ENCODE assay signal across 30 cellular contexts in genomic region chr12:117158911-117159310, GRCh38. TPM values are rescaled to one million over a fixed set of nuclear protein-coding genes. Genes with fewer than 3 reads are reported as not detected.
DNase-seq lines count a peak whose midpoint lies in the region; ATAC-seq, FAIRE-seq and TF ChIP-seq lines count a peak whose summit lies in the region.
"Had no signal": no experiment of that assay in that cellular context is flagged by ENCODE, and none has a peak within 500 bp of the region (broad histone marks: within the 10 kb centered on the region; RNA-seq: fewer than 3 reads in every experiment).

No MANE protein-coding gene starts in this region.

- POLR2A ChIA-PET in PC-3 (lab: Charles Lee; ENCODE audit: unreplicated experiment) = no interaction called here
- POLR2A ChIA-PET in WTC11 (lab: Charles Lee) = no interaction called here

- no peak overlapping the region for H3K27ac ChIP-seq in CD4-positive, CD25-positive, alpha-beta regulatory T cell (ENCODE audit: insufficient read depth, low read length, poor library complexity, severe bottlenecking)
- no peak overlapping the region for H3K27ac ChIP-seq in PC-3 (ENCODE audit: low read length)
- H3K27ac ChIP-seq in body of pancreas = peak overlapping the region in 1 of 4 donors; percentile 13
- H3K27ac ChIP-seq: BLaER1, GM23248, neural progenitor cell, sigmoid colon had no signal

- H3K9me3 ChIP-seq in CD4-positive, CD25-positive, alpha-beta regulatory T cell (ENCODE audit: control insufficient read depth in 2 of 2, low read length in 2 of 2) = no peaks in the 10 kb centered on the region
- H3K9me3 ChIP-seq in PC-3 (ENCODE audit: low read length) (no peaks in the 10 kb centered on the region), body of pancreas (no peaks in the 10 kb centered on the region)
- H3K9me3 ChIP-seq: BLaER1, sigmoid colon had no signal

- peaks cover 57% of the 10 kb centered on the region for H3K36me3 Mint-ChIP-seq in CD4-positive, CD25-positive, alpha-beta regulatory T cell
- H3K36me3 Mint-ChIP-seq in neural crest cell (ENCODE audit: low read depth) (peaks cover 11% of the 10 kb centered on the region), WTC11 (peaks cover 67% of the 10 kb centered on the region)

- TF ChIP-seq CTCF in PC-3 (conservative IDR thresholded peaks at IDR 0.05; ENCODE audit: low read depth, low read length) (no peak), bronchial epithelial cell (IDR thresholded peaks at IDR 0.05; ENCODE audit: insufficient read depth, low read length, severe bottlenecking) (no peak), neural crest cell (conservative IDR thresholded peaks at IDR 0.05) (no peak), WTC11 (IDR thresholded peaks at IDR 0.05) (no peak), body of pancreas (IDR thresholded peaks at IDR 0.05) (no peak)

- no peaks in the 10 kb centered on the region for H4K20me1 ChIP-seq in PC-3 (ENCODE audit: low read length)

- no peaks in the 10 kb centered on the region for H3F3A ChIP-seq in PC-3 (ENCODE audit: low read length, unreplicated experiment)

- 58 to 69% methylated on average over 5 of the region's 5 CpGs for WGBS in body of pancreas, 2 donors

- no TSS peak for BruUV-seq in PC-3 (replicated peaks; lab: Mats Ljungman, UMichigan)

- H3K9ac ChIP-seq in PC-3 (ENCODE audit: low read length) = no peak overlapping the region
- H3K9ac ChIP-seq: BLaER1, GM23248, neural progenitor cell had no signal

- peak overlapping the region in 2 of 3 donors; percentile 13 to 69 for H3K27ac Mint-ChIP-seq in CD4-positive, CD25-positive, alpha-beta regulatory T cell
- peak overlapping the region; percentile 20 for H3K27ac Mint-ChIP-seq in neural crest cell (ENCODE audit: unreplicated experiment)
- no peak overlapping the region for H3K27ac Mint-ChIP-seq in WTC11
- H3K27ac Mint-ChIP-seq: activated naive CD4-positive, alpha-beta T cell treated with anti-CD3 and anti-CD28 coated beads, Interleukin-2, amount 10 ng/mL, durations not matched to agents 7 days and 5 days; activated T-helper 1 cell treated with anti-CD3 and anti-CD28 coated beads, Interleukin-12 subunit alpha, Interleukin-12 subunit beta, Interleukin-2, Interleukin-4 antibody, amounts not matched to agents 30 ng/mL and 10 ng/mL and 1 ng/mL, durations not matched to agents 14 hours and 24 hours and 36 hours; neural progenitor cell; stimulated activated effector memory CD8-positive, alpha-beta T cell treated with anti-CD3 and anti-CD28 coated beads, Interleukin-12 subunit alpha, Interleukin-12 subunit beta, amount 100 ng/mL, for 72 hours had no signal

- H3K79me2 ChIP-seq in PC-3 (ENCODE audit: low read length) = no peaks in the 10 kb centered on the region

- no peak for TF ChIP-seq POLR2A in body of pancreas (IDR thresholded peaks at IDR 0.05)

- H3K4me3 Mint-ChIP-seq in CD4-positive, CD25-positive, alpha-beta regulatory T cell = no peak overlapping the region
- no peak overlapping the region for H3K4me3 Mint-ChIP-seq in neural crest cell
- no peak overlapping the region for H3K4me3 Mint-ChIP-seq in WTC11
- H3K4me3 Mint-ChIP-seq: activated naive CD4-positive, alpha-beta T cell treated with anti-CD3 and anti-CD28 coated beads, Interleukin-2, amount 10 ng/mL, durations not matched to agents 7 days and 5 days; activated T-helper 1 cell treated with anti-CD3 and anti-CD28 coated beads, Interleukin-12 subunit alpha, Interleukin-12 subunit beta, Interleukin-2, Interleukin-4 antibody, amounts not matched to agents 30 ng/mL and 10 ng/mL and 1 ng/mL, durations not matched to agents 14 hours and 24 hours and 36 hours; neural progenitor cell; stimulated activated effector memory CD8-positive, alpha-beta T cell treated with anti-CD3 and anti-CD28 coated beads, Interleukin-12 subunit alpha, Interleukin-12 subunit beta, amount 100 ng/mL, for 72 hours had no signal

- peaks cover 0 to 10% (median 6%) of the 10 kb centered on the region in 4 donors for H3K4me1 Mint-ChIP-seq in CD4-positive, CD25-positive, alpha-beta regulatory T cell
- H3K4me1 Mint-ChIP-seq in neural crest cell = no peaks in the 10 kb centered on the region
- H3K4me1 Mint-ChIP-seq in WTC11 = peaks cover 3% of the 10 kb centered on the region; the same call in 1 of the 2 replicates

- H3K27me3 ChIP-seq in CD4-positive, CD25-positive, alpha-beta regulatory T cell (ENCODE audit: control insufficient read depth, insufficient read depth, low read length) = no peaks in the 10 kb centered on the region
- no peaks in the 10 kb centered on the region for H3K27me3 ChIP-seq in PC-3 (ENCODE audit: low read length)
- no peaks in the 10 kb centered on the region for H3K27me3 ChIP-seq in bronchial epithelial cell (ENCODE audit: control insufficient read depth, insufficient read depth, low read length)
- H3K27me3 ChIP-seq in body of pancreas = no peaks in the 10 kb centered on the region
- H3K27me3 ChIP-seq: BLaER1, neural progenitor cell, sigmoid colon had no signal

- peaks cover 99% of the 10 kb centered on the region for H3K36me3 ChIP-seq in CD4-positive, CD25-positive, alpha-beta regulatory T cell (ENCODE audit: control insufficient read depth, insufficient read depth, low read length)
- H3K36me3 ChIP-seq in PC-3 (ENCODE audit: low read depth, low read length) (peaks cover 72% of the 10 kb centered on the region), bronchial epithelial cell (ENCODE audit: control insufficient read depth, insufficient read depth, low read length) (peaks cover 15% of the 10 kb centered on the region), body of pancreas (replicated peaks in 1 of 2; ENCODE audit: insufficient read depth in 1 of 2, low read depth in 2 of 2) (peaks cover 0 to 37% of the 10 kb centered on the region in 2 donors)

- DNase-seq in CD4-positive, CD25-positive, alpha-beta regulatory T cell = no peak
- DNase-seq in PC-3 = peak; percentile 14
- peak; percentile 19 for DNase-seq in bronchial epithelial cell (ENCODE audit: low read depth)
- DNase-seq in neural crest cell (ENCODE audit: low read depth, low spot score) = no peak
- no peak for DNase-seq in WTC11 (ENCODE audit: low spot score)
- DNase-seq in body of pancreas = no peak
- DNase-seq: activated CD4-positive, alpha-beta T cell treated with anti-CD3 and anti-CD28 coated beads, Interleukin-2, amount 50 U/mL, for 4 hours; activated CD4-positive, CD25-positive, alpha-beta regulatory T cell; activated naive CD4-positive, alpha-beta T cell treated with anti-CD3 and anti-CD28 coated beads, Interleukin-2, amount 10 ng/mL, durations not matched to agents 7 days and 5 days; aorta; cerebellar nuclear complex; COR-L47; DMS79; GM23248; Kasumi-1; kidney; mammary epithelial cell; NCI-H1436; NCI-H510A; SIG-M5; sigmoid colon; stimulated activated CD4-positive, alpha-beta T cell treated with anti-CD3 and anti-CD28 coated beads, Interleukin-4, amount 100 ng/mL, for 24 hours; SW 1271 had no signal

- H3K9me2 ChIP-seq in PC-3 (replicated peaks; ENCODE audit: low read length) = no peaks in the 10 kb centered on the region

- no peak for ATAC-seq in CD4-positive, CD25-positive, alpha-beta regulatory T cell (ENCODE audit: low read depth in 2 of 2)
- ATAC-seq in PC-3 (no peak), GM19455 (IDR thresholded peaks at IDR 0.05; ENCODE audit: unreplicated experiment) (no peak), HG03442 (IDR thresholded peaks at IDR 0.05; ENCODE audit: unreplicated experiment) (no peak), WTC11 (no peak), body of pancreas (no peak)
- ATAC-seq: Panc1; stimulated activated effector memory CD8-positive, alpha-beta T cell treated with anti-CD3 and anti-CD28 coated beads, Interleukin-12 subunit alpha, Interleukin-12 subunit beta, amount 100 ng/mL, for 72 hours had no signal

- H3K4me2 ChIP-seq in PC-3 (ENCODE audit: low read length) = no peak overlapping the region
- H3K4me2 ChIP-seq: BLaER1, neural progenitor cell had no signal

- no peak for FAIRE-seq in bronchial epithelial cell (lab: Jason Lieb, UNC)
- FAIRE-seq: kidney had no signal

- H3K9me3 Mint-ChIP-seq in CD4-positive, CD25-positive, alpha-beta regulatory T cell = peaks cover 0 to 2% (median 0%) of the 10 kb centered on the region in 7 donors
- H3K9me3 Mint-ChIP-seq in neural crest cell (no peaks in the 10 kb centered on the region), WTC11 (no peaks in the 10 kb centered on the region)
- H3K9me3 Mint-ChIP-seq: activated naive CD4-positive, alpha-beta T cell treated with anti-CD3 and anti-CD28 coated beads, Interleukin-2, amount 10 ng/mL, durations not matched to agents 7 days and 5 days; activated T-helper 1 cell treated with anti-CD3 and anti-CD28 coated beads, Interleukin-12 subunit alpha, Interleukin-12 subunit beta, Interleukin-2, Interleukin-4 antibody, amounts not matched to agents 30 ng/mL and 10 ng/mL and 1 ng/mL, durations not matched to agents 14 hours and 24 hours and 36 hours; neural progenitor cell; stimulated activated effector memory CD8-positive, alpha-beta T cell treated with anti-CD3 and anti-CD28 coated beads, Interleukin-12 subunit alpha, Interleukin-12 subunit beta, amount 100 ng/mL, for 72 hours had no signal

- no peak overlapping the region for H3K4me3 ChIP-seq in CD4-positive, CD25-positive, alpha-beta regulatory T cell (ENCODE audit: low read depth, low read length)
- no peak overlapping the region for H3K4me3 ChIP-seq in PC-3 (ENCODE audit: low read length)
- H3K4me3 ChIP-seq in bronchial epithelial cell (ENCODE audit: low read depth, low read length) = no peak overlapping the region
- H3K4me3 ChIP-seq in body of pancreas = no peak overlapping the region
- H3K4me3 ChIP-seq: BLaER1, GM23248, neural progenitor cell, sigmoid colon had no signal

- CTCF ChIA-PET in PC-3 (lab: Charles Lee) (no interaction called here), WTC11 (lab: Charles Lee) (no interaction called here)

- no peaks in the 10 kb centered on the region for H3K4me1 ChIP-seq in CD4-positive, CD25-positive, alpha-beta regulatory T cell (ENCODE audit: control insufficient read depth, insufficient read depth, low read length, poor library complexity, severe bottlenecking)
- no peaks in the 10 kb centered on the region for H3K4me1 ChIP-seq in PC-3 (ENCODE audit: insufficient read depth, low read length)
- no peaks in the 10 kb centered on the region for H3K4me1 ChIP-seq in body of pancreas
- H3K4me1 ChIP-seq: neural progenitor cell, sigmoid colon had no signal

- H2AFZ ChIP-seq in PC-3 (ENCODE audit: low read length) = no peak overlapping the region
- H2AFZ ChIP-seq: GM23248, neural progenitor cell had no signal

- H3K27me3 Mint-ChIP-seq in CD4-positive, CD25-positive, alpha-beta regulatory T cell = no peaks in the 10 kb centered on the region
- no peaks in the 10 kb centered on the region for H3K27me3 Mint-ChIP-seq in neural crest cell (ENCODE audit: low read depth)
- no peaks in the 10 kb centered on the region for H3K27me3 Mint-ChIP-seq in WTC11 (ENCODE audit: low read depth)
- H3K27me3 Mint-ChIP-seq: activated naive CD4-positive, alpha-beta T cell treated with anti-CD3 and anti-CD28 coated beads, Interleukin-2, amount 10 ng/mL, durations not matched to agents 7 days and 5 days had no signal

- intact Hi-C loops in PC-3 (cut with micrococcal nuclease) (no loop called here), body of pancreas (cut with DNase I) (no loop called here)

RNA-seq across cellular contexts. Expression of gene FBXO21, which starts 31.4 kb away (rescaled TPM):
- 61.0 TPM for total RNA-seq in CD4-positive, CD25-positive, alpha-beta regulatory T cell
- 10 to 100 TPM; 49.4 to 53.0 (median 51.0) TPM for polyA plus RNA-seq in CD4-positive, CD25-positive, alpha-beta regulatory T cell
- total RNA-seq in PC-3 (2014; rRNA removed) (230 and 321 TPM in 2 replicates), bronchial epithelial cell (52.7 and 117 TPM in 2 replicates), neural crest cell (60.3 and 69.2 TPM in 2 replicates), WTC11 (2021) (60.3 to 64.5 TPM (median 63.9 TPM) in 3 replicates), body of pancreas (10 to 100 TPM; 43.6 to 76.5 TPM)

RNA-seq across cellular contexts. Expression of gene TESC, which starts 59.7 kb away (rescaled TPM):
- total RNA-seq in CD4-positive, CD25-positive, alpha-beta regulatory T cell = 9.4 TPM
- 10 to 100 TPM in 1 of 4 donors, 1 to 10 TPM in 3; 4.4 to 11.7 (median 6.7) TPM for polyA plus RNA-seq in CD4-positive, CD25-positive, alpha-beta regulatory T cell
- total RNA-seq in PC-3 (2014; rRNA removed) (0.75 and 2.1 TPM in 2 replicates), bronchial epithelial cell (not detected in 2 replicates), neural crest cell (0.65 and 0.93 TPM in 2 replicates), WTC11 (2021) (10.8 to 15.5 TPM (median 14.9 TPM) in 3 replicates), body of pancreas (100 to 1,000 TPM; 110 to 127 TPM)
- total RNA-seq: GM23248 had no signal
- polyA plus RNA-seq: mammary epithelial cell had no signal

Comparison
In these comparisons a context has a peak if more than half of its experiments do, and no peak if none do; other contexts are left out.
1. DNase-seq: peak in PC-3 (single experiment) and bronchial epithelial cell (single experiment); none in CD4-positive, CD25-positive, alpha-beta regulatory T cell (0 of 3), neural crest cell (single experiment), WTC11 (single experiment) and body of pancreas (0 of 4).